In the genomic region with DNA sequence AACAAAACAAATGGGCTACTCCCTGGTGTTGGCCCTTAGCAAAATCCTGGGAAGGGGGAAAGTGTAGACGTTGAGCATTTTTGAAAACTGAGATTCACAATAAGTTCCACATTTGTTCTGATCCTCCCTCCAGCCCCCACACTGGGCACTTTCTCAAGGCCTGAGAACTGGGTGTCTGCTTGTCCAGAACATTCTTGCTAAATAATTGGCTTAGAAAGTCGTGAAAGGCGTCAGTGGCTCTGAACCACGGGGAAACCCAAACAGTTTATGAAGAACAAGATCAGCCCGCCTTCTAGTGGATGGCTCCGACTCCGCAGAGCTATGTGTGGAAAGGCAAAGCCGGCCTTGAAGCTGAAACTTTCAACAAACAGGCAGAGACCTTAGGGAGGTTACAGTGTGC, we compare ENCODE assay signal across 13 cellular contexts.
DNase-seq lines count a peak whose midpoint lies in the region; ATAC-seq, FAIRE-seq and TF ChIP-seq lines count a peak whose summit lies in the region.
"Had no signal": no experiment of that assay in that cellular context is flagged by ENCODE, and none has a peak within 500 bp of the region (broad histone marks: within the 10 kb centered on the region; RNA-seq: fewer than 3 reads in every experiment).

No MANE protein-coding gene starts in this region.

- CTCF ChIA-PET in HepG2 (lab: Yijun Ruan, JAX; ENCODE audit: low intra/inter-chr PET ratio, low total read pairs), result no interaction called here

- POLR2A ChIA-PET in HepG2 (lab: Yijun Ruan, JAX), result no interaction called here

- FAIRE-seq in HepG2 (lab: Jason Lieb, UNC), result no peak

- DNase-seq in ELR (ENCODE audit: low read depth), result peak; percentile 59
- DNase-seq in endodermal cell, result peak; percentile 62
- peak; percentile 5 for DNase-seq in HepG2 (ENCODE audit: low spot score)
- no peak for DNase-seq in ecto neural progenitor cell (ENCODE audit: low spot score)
- no peak for DNase-seq in NCI-H69 (lab: John Stamatoyannopoulos, UW)
- no peak for DNase-seq in middle frontal gyrus (ENCODE audit: extremely low spot score, low spot score)
- DNase-seq: activated gamma-delta T cell; CD4-positive, alpha-beta T cell; erythroblast; NCI-H1105 treated with DMSO at 0.1 percent for 48 hours had no signal

- no peaks in the 10 kb centered on the region for H3K36me3 Mint-ChIP-seq in endodermal cell (ENCODE audit: low read depth)

- in situ Hi-C loops in HepG2 (cut with HindIII; ENCODE audit: extremely low pct_ligation_motif_present, low pct_unique_long_range_greater_than_20kb), result no loop called here

- no peak overlapping the region for H3K4me3 ChIP-seq in endodermal cell (ENCODE audit: low read length)
- no peak overlapping the region for H3K4me3 ChIP-seq in HepG2 (replicated peaks in 1 of 3; ENCODE audit: insufficient read depth in 1 of 3, low read depth in 2 of 3, low read length in 3 of 3)
- no peak overlapping the region for H3K4me3 ChIP-seq in skeletal muscle satellite cell (ENCODE audit: low read length)

- no TSS peak for BruUV-seq in HepG2 (replicated peaks; lab: Mats Ljungman, UMichigan)

- no peaks in the 10 kb centered on the region for H4K20me1 ChIP-seq in HepG2 (ENCODE audit: insufficient read depth, low read length)

- H3K79me2 ChIP-seq in HepG2 (ENCODE audit: insufficient read depth, low read length), result no peaks in the 10 kb centered on the region

- H3K4me2 ChIP-seq in HepG2 (ENCODE audit: low read depth, low read length) (no peak overlapping the region), skeletal muscle satellite cell (ENCODE audit: low read length) (peak overlapping the region; percentile 30)

- TF ChIP-seq EP300 in HepG2 (IDR thresholded peaks at IDR 0.05; ENCODE audit: low read depth in 2 of 2, low read length in 2 of 2) (no peak), HepG2 (CRISPR knock-in tag; IDR thresholded peaks at IDR 0.05; ENCODE audit: borderline replicate concordance) (no peak)

- 73 to 77% methylated on average over 7 to 8 of the region's 8 CpGs for WGBS in endodermal cell (ENCODE audit: insufficient coverage in 1 of 2, insufficient read length in 1 of 2), 2 experiments
- WGBS in HepG2 (ENCODE audit: low lambda C conversion rate), result 13% methylated on average over 8 of the region's 8 CpGs

- H3K4me1 ChIP-seq in endodermal cell (ENCODE audit: control insufficient read depth, insufficient read depth, low read length), result peaks cover 9% of the 10 kb centered on the region
- H3K4me1 ChIP-seq in HepG2 (ENCODE audit: insufficient read depth, low read length), result no peaks in the 10 kb centered on the region
- peaks cover 31% of the 10 kb centered on the region for H3K4me1 ChIP-seq in skeletal muscle satellite cell (ENCODE audit: control insufficient read depth, insufficient read depth, low read length)

- TF ChIP-seq RAD21 in HepG2 (CRISPR knock-in tag; IDR thresholded peaks at IDR 0.05), result no peak

- intact Hi-C loops in HepG2 (cut with micrococcal nuclease; ENCODE audit: unreplicated experiment), result no loop called here

- H3K27ac Mint-ChIP-seq in endodermal cell, result no peak overlapping the region
- H3K27ac Mint-ChIP-seq: CD4-positive, alpha-beta T cell had no signal

- H2AFZ ChIP-seq in HepG2 (ENCODE audit: low read length), result no peak overlapping the region

- H3K4me1 Mint-ChIP-seq in endodermal cell, result peaks cover 17% of the 10 kb centered on the region

- no peak overlapping the region for H3K27ac ChIP-seq in endodermal cell (ENCODE audit: low read depth, low read length)
- H3K27ac ChIP-seq in HepG2 (ENCODE audit: extremely low read length, insufficient read depth, low read length), result no peak overlapping the region
- H3K27ac ChIP-seq: neutrophil had no signal

- H3K27me3 Mint-ChIP-seq in endodermal cell (ENCODE audit: insufficient read depth), result no peaks in the 10 kb centered on the region
- H3K27me3 Mint-ChIP-seq: CD4-positive, alpha-beta T cell had no signal

- H3K36me3 ChIP-seq in endodermal cell (ENCODE audit: control insufficient read depth, insufficient read depth, low read length), result no peaks in the 10 kb centered on the region
- H3K36me3 ChIP-seq in HepG2 (replicated peaks in 1 of 2; ENCODE audit: control insufficient read depth in 1 of 2, insufficient read depth in 2 of 2, low read length in 2 of 2), result no peaks in the 10 kb centered on the region
- no peaks in the 10 kb centered on the region for H3K36me3 ChIP-seq in skeletal muscle satellite cell (ENCODE audit: insufficient read depth, low read length)
- H3K36me3 ChIP-seq: neutrophil had no signal

- peak; percentile 44 for TF ChIP-seq CTCF in endodermal cell (conservative IDR thresholded peaks at IDR 0.05)
- TF ChIP-seq CTCF in HepG2 (CRISPR knock-in tag; IDR thresholded peaks at IDR 0.05), result peak; percentile 22; the same call in 1 of the 2 replicates

- no peak overlapping the region for H3K9ac ChIP-seq in endodermal cell (ENCODE audit: extremely low read depth, low read length, poor library complexity, severe bottlenecking)
- no peak overlapping the region for H3K9ac ChIP-seq in HepG2 (ENCODE audit: insufficient read depth, low read depth, low read length)
- peak overlapping the region; percentile 19 for H3K9ac ChIP-seq in skeletal muscle satellite cell (ENCODE audit: low read depth, low read length)

- H3K9me3 ChIP-seq in endodermal cell (ENCODE audit: control insufficient read depth, low read length) (peaks cover 6% of the 10 kb centered on the region), HepG2 (ENCODE audit: low read length) (no peaks in the 10 kb centered on the region), skeletal muscle satellite cell (replicated peaks; ENCODE audit: low read length) (no peaks in the 10 kb centered on the region)
- H3K9me3 ChIP-seq: neutrophil had no signal

- no peaks in the 10 kb centered on the region for H3K27me3 ChIP-seq in endodermal cell (ENCODE audit: control insufficient read depth, insufficient read depth, low read length, poor library complexity, severe bottlenecking)
- peaks cover 1 to 4% of the 10 kb centered on the region in 2 experiments; a peak in 2 of 5 replicates for H3K27me3 ChIP-seq in HepG2 (ENCODE audit: control insufficient read depth in 1 of 2, insufficient read depth in 2 of 2, low read length in 2 of 2)
- H3K27me3 ChIP-seq in skeletal muscle satellite cell (ENCODE audit: control insufficient read depth, insufficient read depth, low read length), result no peaks in the 10 kb centered on the region

- no peak for TF ChIP-seq POLR2A in HepG2 (IDR thresholded peaks at IDR 0.05; ENCODE audit: insufficient read depth in 1 of 2, low read depth in 2 of 2, low read length in 2 of 2)

- peaks cover 10% of the 10 kb centered on the region for H3K9me3 Mint-ChIP-seq in endodermal cell

- ATAC-seq in HepG2, result peak; percentile 66
- ATAC-seq in HG03354 (IDR thresholded peaks at IDR 0.05; ENCODE audit: poor library complexity, severe bottlenecking, unreplicated experiment), result no peak

- H3K4me3 Mint-ChIP-seq in endodermal cell, result no peak overlapping the region
- H3K4me3 Mint-ChIP-seq: CD4-positive, alpha-beta T cell had no signal

TF ChIP-seq in HepG2, 621 proteins besides CTCF, POLR2A, EP300 and RAD21:
- TF ChIP-seq STAG1 (CRISPR knock-in tag; IDR thresholded peaks at IDR 0.05), result 0 out of 2 replicates have a peak, but pooled peaks have one; percentile 5
- TF ChIP-seq ZFP90 (CRISPR knock-in tag; IDR thresholded peaks at IDR 0.05; ENCODE audit: borderline replicate concordance), result no peak

Comparison
In these comparisons a context has a peak if more than half of its experiments do, and no peak if none do; other contexts are left out.
1. DNase-seq: peak in ELR (single experiment), endodermal cell (single experiment) and HepG2 (single experiment); none in ecto neural progenitor cell (single experiment), NCI-H69 (single experiment) and middle frontal gyrus (single experiment).